In the genomic region with DNA sequence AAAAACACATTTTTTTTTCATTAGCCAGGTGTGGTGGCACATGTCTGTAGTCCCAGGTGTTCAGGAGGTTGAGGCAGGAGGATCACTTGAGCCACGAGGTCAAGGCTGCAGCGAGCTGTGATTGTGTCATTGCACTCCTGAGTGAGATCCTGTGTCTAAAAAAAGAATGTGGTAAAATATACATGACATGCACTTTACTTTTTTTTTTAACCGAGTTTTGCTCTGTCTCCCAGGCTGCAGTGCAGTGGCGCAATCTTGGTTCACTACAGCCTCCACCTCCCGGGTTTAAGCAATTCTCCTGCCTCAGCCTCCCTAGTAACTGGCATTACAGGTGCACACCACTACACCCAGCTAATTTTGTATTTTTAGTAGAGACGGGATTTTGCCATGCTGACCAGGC, we compare ENCODE assay signal across 30 cellular contexts. TPM values are rescaled to one million over a fixed set of nuclear protein-coding genes. Genes with fewer than 3 reads are reported as not detected.
"Had no signal": no experiment of that assay in that cellular context is flagged by ENCODE, and none has a peak within 500 bp of the region (broad histone marks: within the 10 kb centered on the region; RNA-seq: fewer than 3 reads in every experiment).

No MANE protein-coding gene starts in this region.

- DNase-seq: activated CD4-positive, alpha-beta T cell treated with anti-CD3 and anti-CD28 coated beads for 36 hours; activated CD4-positive, CD25-positive, alpha-beta regulatory T cell; activated CD8-positive, alpha-beta memory T cell treated with anti-CD3 and anti-CD28 coated beads, Interleukin-2, amount 10 ng/mL, durations not matched to agents 7 days and 5 days; activated CD8-positive, alpha-beta T cell treated with anti-CD3 and anti-CD28 coated beads, Interleukin-2, amount 10 ng/mL, durations not matched to agents 7 days and 5 days; activated naive CD4-positive, alpha-beta T cell treated with anti-CD3 and anti-CD28 coated beads for 36 hours; activated naive CD8-positive, alpha-beta T cell treated with anti-CD3 and anti-CD28 coated beads, Interleukin-2, amount 10 ng/mL, durations not matched to agents 7 days and 5 days; activated T-cell treated with anti-CD3 and anti-CD28 coated beads, Interleukin-2, amount 50 U/mL, for 72 hours; cerebellar nuclear complex; colonic mucosa; effector memory CD8-positive, alpha-beta T cell; erythroblast; gastrocnemius medialis; glutamatergic neuron; left lung; lower lobe of right lung; mesenchymal stem cell; natural killer cell; occipital lobe; stimulated activated CD4-positive, alpha-beta T cell treated with anti-CD3 and anti-CD28 coated beads, Interleukin-15, amount 100 ng/mL, for 24 hours; stimulated activated CD4-positive, alpha-beta T cell treated with anti-CD3 and anti-CD28 coated beads, Interleukin-2, amount 100 ng/mL, for 24 hours; stimulated activated naive B cell treated with anti-CD40 and anti-IgM and Interleukin-4, amounts not matched to agents 10 μg/mL and 1 μg/mL and 100 μg/mL, for 72 hours; stomach; thyroid gland; upper lobe of left lung had no signal

- H3K9me3 ChIP-seq: ascending aorta, colonic mucosa, gastrocnemius medialis, left lung, lower lobe of right lung, right atrium auricular region, stomach, thyroid gland, upper lobe of left lung had no signal

- H3K9ac ChIP-seq: neural progenitor cell, parathyroid adenoma had no signal

- H3K79me2 ChIP-seq: parathyroid adenoma had no signal

- H3K27me3 ChIP-seq: ascending aorta, cardiac muscle cell, colonic mucosa, gastrocnemius medialis, left lung, neural progenitor cell, right atrium auricular region, thyroid gland, upper lobe of left lung had no signal

- H3K4me2 ChIP-seq: neural progenitor cell had no signal

- H3K27ac ChIP-seq: ascending aorta, cardiac muscle cell, colonic mucosa, gastrocnemius medialis, left lung, lower lobe of right lung, neural progenitor cell, parathyroid adenoma, right atrium auricular region, stomach, thyroid gland had no signal

- H3K4me1 ChIP-seq: ascending aorta, colonic mucosa, gastrocnemius medialis, parathyroid adenoma, right atrium auricular region had no signal

- H3K4me3 ChIP-seq: ascending aorta, cardiac muscle cell, colonic mucosa, gastrocnemius medialis, left lung, lower lobe of right lung, neural progenitor cell, right atrium auricular region, stomach, thyroid gland, upper lobe of left lung had no signal

- H2AFZ ChIP-seq: parathyroid adenoma had no signal

- ATAC-seq: activated CD4-positive, alpha-beta T cell treated with anti-CD3 and anti-CD28 coated beads for 36 hours; activated CD8-positive, alpha-beta memory T cell treated with anti-CD3 and anti-CD28 coated beads, Interleukin-2, amount 10 ng/mL, durations not matched to agents 7 days and 5 days; activated CD8-positive, alpha-beta T cell treated with anti-CD3 and anti-CD28 coated beads, Interleukin-2, amount 10 ng/mL, durations not matched to agents 7 days and 5 days; activated T-cell treated with anti-CD3 and anti-CD28 coated beads, Interleukin-2, amount 50 U/mL, for 72 hours; effector memory CD8-positive, alpha-beta T cell; gastrocnemius medialis; left lung; lower lobe of right lung; natural killer cell; stimulated activated naive B cell treated with anti-CD40 and anti-IgM and Interleukin-4, amounts not matched to agents 10 μg/mL and 1 μg/mL and 100 μg/mL, for 72 hours had no signal

- FAIRE-seq: islet of Langerhans had no signal

- H3K36me3 ChIP-seq: ascending aorta, cardiac muscle cell, colonic mucosa, gastrocnemius medialis, left lung, lower lobe of right lung, neural progenitor cell, right atrium auricular region, stomach, thyroid gland, upper lobe of left lung had no signal

RNA-seq across cellular contexts. Expression of a gene that starts 22.5 kb away (rescaled TPM):
- total RNA-seq: activated CD4-positive, alpha-beta T cell treated with anti-CD3 and anti-CD28 coated beads for 36 hours; activated CD8-positive, alpha-beta memory T cell treated with anti-CD3 and anti-CD28 coated beads, Interleukin-2, amount 10 ng/mL, durations not matched to agents 7 days and 5 days; activated CD8-positive, alpha-beta T cell treated with anti-CD3 and anti-CD28 coated beads, Interleukin-2, amount 10 ng/mL, durations not matched to agents 7 days and 5 days; activated naive CD8-positive, alpha-beta T cell treated with anti-CD3 and anti-CD28 coated beads, Interleukin-2, amount 10 ng/mL, durations not matched to agents 7 days and 5 days had no signal
